8 cellular contexts compared by ENCODE assay signal in the genomic region with DNA sequence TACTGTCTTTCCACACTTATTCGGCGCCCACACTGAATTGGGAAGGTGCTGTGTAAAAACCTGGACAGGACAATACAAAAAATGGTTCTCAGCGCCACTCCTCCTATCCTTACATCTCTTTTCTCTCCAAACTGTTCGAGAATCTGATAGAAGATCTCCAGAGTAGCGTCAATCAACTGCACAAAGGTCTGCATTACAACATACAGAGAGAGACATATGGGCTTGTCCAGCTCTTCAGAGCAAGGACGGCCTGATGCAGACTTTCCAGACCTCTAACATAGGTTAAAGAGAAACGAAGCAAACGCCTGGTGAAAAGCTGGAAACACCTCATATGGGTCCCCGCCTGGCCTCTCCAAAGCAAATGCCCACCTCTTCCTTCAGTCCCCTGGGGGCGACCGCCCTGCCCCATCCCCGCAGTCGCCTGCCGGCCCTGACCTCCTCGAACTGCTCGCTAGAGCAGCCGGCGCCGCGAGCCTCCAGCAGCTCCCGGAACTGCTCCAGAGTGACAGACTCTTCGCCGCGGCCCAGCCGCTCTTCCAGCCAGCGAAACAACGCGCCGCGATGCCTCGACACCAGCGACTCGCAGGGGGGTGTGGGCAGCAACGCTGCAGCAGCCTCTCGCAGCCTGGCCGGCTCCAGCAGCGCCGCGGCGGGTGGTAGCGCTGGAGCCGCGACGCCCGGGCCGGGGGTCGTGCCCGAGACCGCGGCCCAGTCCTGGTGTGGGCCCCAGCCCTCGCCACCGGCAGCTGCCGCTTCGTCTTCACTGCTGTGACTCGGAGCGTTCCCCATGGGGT. TPM values are rescaled to one million over a fixed set of nuclear protein-coding genes. Genes with fewer than 3 reads are reported as not detected.
DNase-seq lines count a peak whose midpoint lies in the region; ATAC-seq lines count a peak whose summit lies in the region.

No MANE protein-coding gene starts in this region.

- no peaks in the 10 kb centered on the region for H3K27me3 ChIP-seq in H7 (ENCODE audit: control insufficient read depth, insufficient read depth, low read length)
- no peaks in the 10 kb centered on the region for H3K27me3 ChIP-seq in NT2/D1 (ENCODE audit: insufficient read depth, insufficient read length)
- H3K27me3 ChIP-seq in skeletal muscle tissue (ENCODE audit: control insufficient read depth in 3 of 3, insufficient read depth in 3 of 3, low read length in 3 of 3) = no peaks in the 10 kb centered on the region

- H3K27ac ChIP-seq in skeletal muscle tissue (ENCODE audit: low read depth, low read length) = peak overlapping the region; percentile 99

- DNase-seq in H7 (peak; percentile 79), NT2/D1 (ENCODE audit: low read depth, low spot score) (no peak), hepatic stellate cell (ENCODE audit: low spot score) (peak; percentile 53), SHP77 (lab: John Stamatoyannopoulos, UW) (no peak)
- peak; percentile 48 for DNase-seq in activated naive CD8-positive, alpha-beta T cell treated with anti-CD3 and anti-CD28 coated beads for 36 hours

- H3K36me3 Mint-ChIP-seq in activated naive CD8-positive, alpha-beta T cell treated with anti-CD3 and anti-CD28 coated beads for 36 hours = peaks cover 5% of the 10 kb centered on the region

- H3K4me1 Mint-ChIP-seq in activated naive CD8-positive, alpha-beta T cell treated with anti-CD3 and anti-CD28 coated beads for 36 hours = peaks cover 55% of the 10 kb centered on the region

- H3K4me3 Mint-ChIP-seq in activated naive CD8-positive, alpha-beta T cell treated with anti-CD3 and anti-CD28 coated beads for 36 hours = peak overlapping the region; percentile 99

- H3K9me3 Mint-ChIP-seq in activated naive CD8-positive, alpha-beta T cell treated with anti-CD3 and anti-CD28 coated beads for 36 hours = no peaks in the 10 kb centered on the region

- H3K4me3 ChIP-seq in GM08714 (ENCODE audit: low read length) (peak overlapping the region; percentile 89), H7 (ENCODE audit: insufficient read depth, low read depth, low read length) (peak overlapping the region; percentile 89), NT2/D1 (ENCODE audit: insufficient read length, low read depth) (peak overlapping the region; percentile 94), skeletal muscle tissue (ENCODE audit: low read length in 3 of 3) (peak overlapping the region; percentile 92 to 94 (median 92))

- H3K4me1 ChIP-seq in NT2/D1 (ENCODE audit: insufficient read depth, insufficient read length) (no peaks in the 10 kb centered on the region), skeletal muscle tissue (ENCODE audit: control insufficient read depth in 3 of 3, insufficient read depth in 3 of 3, low read length in 3 of 3) (peaks cover 47 to 58% (median 48%) of the 10 kb centered on the region in 3 donors)

- H3K36me3 ChIP-seq in H7 (replicated peaks; ENCODE audit: control insufficient read depth, insufficient read depth, low read length) = no peaks in the 10 kb centered on the region
- H3K36me3 ChIP-seq in NT2/D1 (ENCODE audit: insufficient read depth, insufficient read length, low read length) = peaks cover 9% of the 10 kb centered on the region
- peaks cover 0 to 3% (median 0%) of the 10 kb centered on the region in 3 donors for H3K36me3 ChIP-seq in skeletal muscle tissue (ENCODE audit: control insufficient read depth in 3 of 3, insufficient read depth in 3 of 3, low read length in 3 of 3)

- no peaks in the 10 kb centered on the region for H3K9me3 ChIP-seq in NT2/D1 (ENCODE audit: insufficient read depth, low read length)
- H3K9me3 ChIP-seq in skeletal muscle tissue (ENCODE audit: control insufficient read depth in 3 of 3, low read length in 3 of 3) = no peaks in the 10 kb centered on the region

- peak overlapping the region; percentile 7 for H3K27ac Mint-ChIP-seq in activated naive CD8-positive, alpha-beta T cell treated with anti-CD3 and anti-CD28 coated beads for 36 hours

- H3K27me3 Mint-ChIP-seq in activated naive CD8-positive, alpha-beta T cell treated with anti-CD3 and anti-CD28 coated beads for 36 hours = no peaks in the 10 kb centered on the region

- no peak for ATAC-seq in HG03457 (IDR thresholded peaks at IDR 0.05; ENCODE audit: unreplicated experiment)

- H3K9ac ChIP-seq in NT2/D1 (ENCODE audit: insufficient read length, low read depth) (peak overlapping the region; percentile 80), skeletal muscle tissue (ENCODE audit: low read depth in 1 of 3, low read length in 3 of 3) (peak overlapping the region; percentile 92 to 99 (median 97))

RNA-seq across cellular contexts. Expression of a gene that starts 0.5 kb away (rescaled TPM):
- total RNA-seq in H7 (2014; rRNA removed; shearing (Covaris generic)) = 12.0 and 13.2 TPM in 2 replicates
- 10 to 100 TPM; 23.7 to 27.0 TPM for total RNA-seq in activated naive CD8-positive, alpha-beta T cell treated with anti-CD3 and anti-CD28 coated beads for 36 hours
- total RNA-seq in skeletal muscle tissue = 30.3 TPM

RNA-seq across cellular contexts. Expression of a gene that starts 0.7 kb away (rescaled TPM):
- 11.3 and 11.5 TPM in 2 replicates for total RNA-seq in H7 (2014; rRNA removed; shearing (Covaris generic))
- 10 to 100 TPM; 11.0 to 11.6 TPM for total RNA-seq in activated naive CD8-positive, alpha-beta T cell treated with anti-CD3 and anti-CD28 coated beads for 36 hours
- 11.0 TPM for total RNA-seq in skeletal muscle tissue

Comparison
In these comparisons a context has a peak if more than half of its experiments do, and no peak if none do; other contexts are left out.
1. DNase-seq: peak in H7 (single experiment), activated naive CD8-positive, alpha-beta T cell treated with anti-CD3 and anti-CD28 coated beads for 36 hours (single experiment) and hepatic stellate cell (single experiment); none in NT2/D1 (single experiment) and SHP77 (0 of 2).
2. Peak in every context shown above with its lines, with median percentiles within 50 percentile points of each other: H3K4me3 ChIP-seq.